ENCODE assay signal across 1 cellular context in the genomic region with DNA sequence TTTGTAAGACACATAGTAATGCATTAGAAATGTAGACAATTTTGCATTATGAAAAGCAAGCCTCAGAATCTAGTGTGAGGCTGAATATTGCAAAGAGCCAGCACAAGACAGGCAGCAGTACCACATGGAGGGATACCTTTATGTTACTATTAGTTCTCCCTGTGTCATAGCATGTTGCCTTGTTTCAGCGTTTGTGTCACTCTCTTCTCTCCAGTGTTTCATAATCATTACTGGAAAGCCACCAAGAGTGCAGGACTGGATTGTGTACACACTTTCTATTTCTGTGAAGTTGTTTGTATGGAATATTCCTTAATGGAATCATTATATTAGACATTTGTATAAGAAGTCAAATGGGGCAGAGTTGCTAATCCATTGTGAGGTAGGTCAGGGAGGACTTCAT.
TF ChIP-seq lines count a peak whose summit lies in the region.

No MANE protein-coding gene starts in this region.

TF ChIP-seq in HepG2, 621 proteins besides CTCF, POLR2A, EP300 and RAD21 (continued from another document):
- TF ChIP-seq, protein P1, sequence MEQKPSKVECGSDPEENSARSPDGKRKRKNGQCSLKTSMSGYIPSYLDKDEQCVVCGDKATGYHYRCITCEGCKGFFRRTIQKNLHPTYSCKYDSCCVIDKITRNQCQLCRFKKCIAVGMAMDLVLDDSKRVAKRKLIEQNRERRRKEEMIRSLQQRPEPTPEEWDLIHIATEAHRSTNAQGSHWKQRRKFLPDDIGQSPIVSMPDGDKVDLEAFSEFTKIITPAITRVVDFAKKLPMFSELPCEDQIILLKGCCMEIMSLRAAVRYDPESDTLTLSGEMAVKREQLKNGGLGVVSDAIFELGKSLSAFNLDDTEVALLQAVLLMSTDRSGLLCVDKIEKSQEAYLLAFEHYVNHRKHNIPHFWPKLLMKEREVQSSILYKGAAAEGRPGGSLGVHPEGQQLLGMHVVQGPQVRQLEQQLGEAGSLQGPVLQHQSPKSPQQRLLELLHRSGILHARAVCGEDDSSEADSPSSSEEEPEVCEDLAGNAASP (CRISPR knock-in tag; IDR thresholded peaks at IDR 0.05; ENCODE audit: borderline replicate concordance), result peak; percentile 14; the same call in 1 of the 2 replicates
- no peak for TF ChIP-seq CBX5 (CRISPR knock-in tag; IDR thresholded peaks at IDR 0.05; ENCODE audit: borderline replicate concordance)
- TF ChIP-seq SOX5 (CRISPR knock-in tag; IDR thresholded peaks at IDR 0.05; ENCODE audit: borderline replicate concordance), result peak; percentile 39; the same call in 1 of the 2 replicates
- no peak for TF ChIP-seq TOE1 (CRISPR knock-in tag; IDR thresholded peaks at IDR 0.05)
- TF ChIP-seq, protein P2, sequence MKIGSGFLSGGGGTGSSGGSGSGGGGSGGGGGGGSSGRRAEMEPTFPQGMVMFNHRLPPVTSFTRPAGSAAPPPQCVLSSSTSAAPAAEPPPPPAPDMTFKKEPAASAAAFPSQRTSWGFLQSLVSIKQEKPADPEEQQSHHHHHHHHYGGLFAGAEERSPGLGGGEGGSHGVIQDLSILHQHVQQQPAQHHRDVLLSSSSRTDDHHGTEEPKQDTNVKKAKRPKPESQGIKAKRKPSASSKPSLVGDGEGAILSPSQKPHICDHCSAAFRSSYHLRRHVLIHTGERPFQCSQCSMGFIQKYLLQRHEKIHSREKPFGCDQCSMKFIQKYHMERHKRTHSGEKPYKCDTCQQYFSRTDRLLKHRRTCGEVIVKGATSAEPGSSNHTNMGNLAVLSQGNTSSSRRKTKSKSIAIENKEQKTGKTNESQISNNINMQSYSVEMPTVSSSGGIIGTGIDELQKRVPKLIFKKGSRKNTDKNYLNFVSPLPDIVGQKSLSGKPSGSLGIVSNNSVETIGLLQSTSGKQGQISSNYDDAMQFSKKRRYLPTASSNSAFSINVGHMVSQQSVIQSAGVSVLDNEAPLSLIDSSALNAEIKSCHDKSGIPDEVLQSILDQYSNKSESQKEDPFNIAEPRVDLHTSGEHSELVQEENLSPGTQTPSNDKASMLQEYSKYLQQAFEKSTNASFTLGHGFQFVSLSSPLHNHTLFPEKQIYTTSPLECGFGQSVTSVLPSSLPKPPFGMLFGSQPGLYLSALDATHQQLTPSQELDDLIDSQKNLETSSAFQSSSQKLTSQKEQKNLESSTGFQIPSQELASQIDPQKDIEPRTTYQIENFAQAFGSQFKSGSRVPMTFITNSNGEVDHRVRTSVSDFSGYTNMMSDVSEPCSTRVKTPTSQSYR (CRISPR knock-in tag; IDR thresholded peaks at IDR 0.05; ENCODE audit: borderline replicate concordance), result no peak
- TF ChIP-seq, protein P3, sequence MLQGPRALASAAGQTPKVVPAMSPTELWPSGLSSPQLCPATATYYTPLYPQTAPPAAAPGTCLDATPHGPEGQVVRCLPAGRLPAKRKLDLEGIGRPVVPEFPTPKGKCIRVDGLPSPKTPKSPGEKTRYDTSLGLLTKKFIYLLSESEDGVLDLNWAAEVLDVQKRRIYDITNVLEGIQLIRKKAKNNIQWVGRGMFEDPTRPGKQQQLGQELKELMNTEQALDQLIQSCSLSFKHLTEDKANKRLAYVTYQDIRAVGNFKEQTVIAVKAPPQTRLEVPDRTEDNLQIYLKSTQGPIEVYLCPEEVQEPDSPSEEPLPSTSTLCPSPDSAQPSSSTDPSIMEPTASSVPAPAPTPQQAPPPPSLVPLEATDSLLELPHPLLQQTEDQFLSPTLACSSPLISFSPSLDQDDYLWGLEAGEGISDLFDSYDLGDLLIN (CRISPR knock-in tag; IDR thresholded peaks at IDR 0.05; ENCODE audit: borderline replicate concordance), result no peak
- peak; percentile 60 for TF ChIP-seq CEBPG (CRISPR knock-in tag; IDR thresholded peaks at IDR 0.05)
- TF ChIP-seq MEIS2 (CRISPR knock-in tag; IDR thresholded peaks at IDR 0.05), result no peak
- no peak for TF ChIP-seq ZNF703 (CRISPR knock-in tag; IDR thresholded peaks at IDR 0.05; ENCODE audit: borderline replicate concordance)
- TF ChIP-seq ZNF253 (CRISPR knock-in tag; IDR thresholded peaks at IDR 0.05; ENCODE audit: borderline replicate concordance), result no peak
- peak; percentile 29; the same call in 1 of the 2 replicates for TF ChIP-seq FOXK1 (CRISPR knock-in tag; IDR thresholded peaks at IDR 0.05; ENCODE audit: borderline replicate concordance, low read depth)
- TF ChIP-seq, protein P4, sequence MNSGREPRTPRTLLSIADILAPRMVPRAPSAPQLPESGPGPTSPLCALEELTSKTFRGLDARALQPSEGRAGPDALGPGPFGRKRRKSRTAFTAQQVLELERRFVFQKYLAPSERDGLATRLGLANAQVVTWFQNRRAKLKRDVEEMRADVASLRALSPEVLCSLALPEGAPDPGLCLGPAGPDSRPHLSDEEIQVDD (CRISPR knock-in tag; IDR thresholded peaks at IDR 0.05; ENCODE audit: borderline replicate concordance), result no peak
- TF ChIP-seq MBNL3 (CRISPR knock-in tag; conservative IDR thresholded peaks at IDR 0.05), result no peak
- TF ChIP-seq, protein P5, sequence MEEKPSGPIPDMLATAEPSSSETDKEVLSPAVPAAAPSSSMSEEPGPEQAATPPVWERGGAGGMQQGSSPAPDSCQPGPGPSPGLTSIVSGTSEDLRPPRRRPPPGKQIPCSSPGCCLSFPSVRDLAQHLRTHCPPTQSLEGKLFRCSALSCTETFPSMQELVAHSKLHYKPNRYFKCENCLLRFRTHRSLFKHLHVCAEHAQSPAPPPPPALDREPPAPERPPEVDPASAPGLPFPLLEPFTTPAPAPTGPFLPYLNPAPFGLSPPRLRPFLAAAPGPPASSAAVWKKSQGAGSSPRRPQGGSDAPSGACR (CRISPR knock-in tag; IDR thresholded peaks at IDR 0.05), result no peak
- TF ChIP-seq, protein P6, sequence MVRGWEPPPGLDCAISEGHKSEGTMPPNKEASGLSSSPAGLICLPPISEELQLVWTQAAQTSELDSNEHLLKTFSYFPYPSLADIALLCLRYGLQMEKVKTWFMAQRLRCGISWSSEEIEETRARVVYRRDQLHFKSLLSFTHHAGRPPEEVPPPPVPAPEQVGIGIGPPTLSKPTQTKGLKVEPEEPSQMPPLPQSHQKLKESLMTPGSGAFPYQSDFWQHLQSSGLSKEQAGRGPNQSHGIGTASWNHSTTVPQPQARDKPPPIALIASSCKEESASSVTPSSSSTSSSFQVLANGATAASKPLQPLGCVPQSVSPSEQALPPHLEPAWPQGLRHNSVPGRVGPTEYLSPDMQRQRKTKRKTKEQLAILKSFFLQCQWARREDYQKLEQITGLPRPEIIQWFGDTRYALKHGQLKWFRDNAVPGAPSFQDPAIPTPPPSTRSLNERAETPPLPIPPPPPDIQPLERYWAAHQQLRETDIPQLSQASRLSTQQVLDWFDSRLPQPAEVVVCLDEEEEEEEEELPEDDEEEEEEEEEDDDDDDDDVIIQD (CRISPR knock-in tag; IDR thresholded peaks at IDR 0.05; ENCODE audit: low read depth), result peak; percentile 19; the same call in 1 of the 2 replicates
- TF ChIP-seq ZNF263 (CRISPR knock-in tag; IDR thresholded peaks at IDR 0.05), result no peak
- TF ChIP-seq RFX3 (CRISPR knock-in tag; IDR thresholded peaks at IDR 0.05), result no peak
- TF ChIP-seq ZNF30 (CRISPR knock-in tag; IDR thresholded peaks at IDR 0.05), result no peak
- no peak for TF ChIP-seq FIP1L1 (IDR thresholded peaks at IDR 0.05; ENCODE audit: borderline replicate concordance, insufficient read depth, low read depth, low read length)
- TF ChIP-seq JUND (CRISPR knock-in tag; IDR thresholded peaks at IDR 0.05), result no peak
- no peak for TF ChIP-seq HNRNPL (IDR thresholded peaks at IDR 0.05; ENCODE audit: low read depth, low read length)
- peak; percentile 45; the same call in 1 of the 2 replicates for TF ChIP-seq NCOA2 (CRISPR knock-in tag; IDR thresholded peaks at IDR 0.05)
- TF ChIP-seq TOPORS (CRISPR knock-in tag; IDR thresholded peaks at IDR 0.05), result no peak
- TF ChIP-seq ZBTB8A (CRISPR knock-in tag; IDR thresholded peaks at IDR 0.05; ENCODE audit: borderline replicate concordance, low read depth), result no peak
- TF ChIP-seq PTBP1 (IDR thresholded peaks at IDR 0.05; ENCODE audit: low read depth, low read length, poor library complexity, severe bottlenecking), result no peak
- no peak for TF ChIP-seq POLR2G (IDR thresholded peaks at IDR 0.05; ENCODE audit: low read depth, low read length)
- TF ChIP-seq ARNT2 (CRISPR knock-in tag; IDR thresholded peaks at IDR 0.05; ENCODE audit: low read depth), result no peak
- TF ChIP-seq TAF1 (CRISPR knock-in tag; IDR thresholded peaks at IDR 0.05), result no peak
- TF ChIP-seq FOXP1 (IDR thresholded peaks at IDR 0.05), result no peak
- TF ChIP-seq FOXP1 (CRISPR knock-in tag; IDR thresholded peaks at IDR 0.05), result peak; percentile 30; the same call in 1 of the 2 replicates
- TF ChIP-seq ZSCAN21 (CRISPR knock-in tag; IDR thresholded peaks at IDR 0.05; ENCODE audit: borderline replicate concordance), result no peak
- no peak for TF ChIP-seq HNF4A (CRISPR knock-in tag; IDR thresholded peaks at IDR 0.05)
- TF ChIP-seq ZNF207 (IDR thresholded peaks at IDR 0.05; ENCODE audit: borderline replicate concordance), result no peak
- TF ChIP-seq EZH2 (conservative IDR thresholded peaks at IDR 0.05; ENCODE audit: low read depth, low read length), result no peak
- TF ChIP-seq NRL (CRISPR knock-in tag; IDR thresholded peaks at IDR 0.05; ENCODE audit: borderline replicate concordance), result no peak
- TF ChIP-seq ZNF790 (CRISPR knock-in tag; IDR thresholded peaks at IDR 0.05; ENCODE audit: borderline replicate concordance), result no peak
- no peak for TF ChIP-seq GTF3A (CRISPR knock-in tag; conservative IDR thresholded peaks at IDR 0.05)
- no peak for TF ChIP-seq POGZ (CRISPR knock-in tag; IDR thresholded peaks at IDR 0.05)
- peak; percentile 98 for TF ChIP-seq BCL6 (CRISPR knock-in tag; IDR thresholded peaks at IDR 0.05)
- TF ChIP-seq FOSL2 (CRISPR knock-in tag; IDR thresholded peaks at IDR 0.05), result peak; percentile 38; the same call in 1 of the 2 replicates
- TF ChIP-seq AGO1 (IDR thresholded peaks at IDR 0.05; ENCODE audit: low read depth, low read length, poor library complexity, severe bottlenecking), result no peak
- 0 out of 2 replicates have a peak, but pooled peaks have one; percentile 25 for TF ChIP-seq ZNF331 (CRISPR knock-in tag; IDR thresholded peaks at IDR 0.05)
- TF ChIP-seq ZNF562 (CRISPR knock-in tag; IDR thresholded peaks at IDR 0.05; ENCODE audit: borderline replicate concordance), result no peak
- peak; percentile 53 for TF ChIP-seq SAP130 (CRISPR knock-in tag; IDR thresholded peaks at IDR 0.05; ENCODE audit: low read depth)
- no peak for TF ChIP-seq ZNF775 (CRISPR knock-in tag; IDR thresholded peaks at IDR 0.05; ENCODE audit: borderline replicate concordance)
- no peak for TF ChIP-seq ATF1 (CRISPR knock-in tag; IDR thresholded peaks at IDR 0.05)
- no peak for TF ChIP-seq ZNF12 (CRISPR knock-in tag; IDR thresholded peaks at IDR 0.05)
- no peak for TF ChIP-seq ATF7 (IDR thresholded peaks at IDR 0.05)
- TF ChIP-seq ATF7 (CRISPR knock-in tag; IDR thresholded peaks at IDR 0.05), result no peak
- TF ChIP-seq, protein P7, sequence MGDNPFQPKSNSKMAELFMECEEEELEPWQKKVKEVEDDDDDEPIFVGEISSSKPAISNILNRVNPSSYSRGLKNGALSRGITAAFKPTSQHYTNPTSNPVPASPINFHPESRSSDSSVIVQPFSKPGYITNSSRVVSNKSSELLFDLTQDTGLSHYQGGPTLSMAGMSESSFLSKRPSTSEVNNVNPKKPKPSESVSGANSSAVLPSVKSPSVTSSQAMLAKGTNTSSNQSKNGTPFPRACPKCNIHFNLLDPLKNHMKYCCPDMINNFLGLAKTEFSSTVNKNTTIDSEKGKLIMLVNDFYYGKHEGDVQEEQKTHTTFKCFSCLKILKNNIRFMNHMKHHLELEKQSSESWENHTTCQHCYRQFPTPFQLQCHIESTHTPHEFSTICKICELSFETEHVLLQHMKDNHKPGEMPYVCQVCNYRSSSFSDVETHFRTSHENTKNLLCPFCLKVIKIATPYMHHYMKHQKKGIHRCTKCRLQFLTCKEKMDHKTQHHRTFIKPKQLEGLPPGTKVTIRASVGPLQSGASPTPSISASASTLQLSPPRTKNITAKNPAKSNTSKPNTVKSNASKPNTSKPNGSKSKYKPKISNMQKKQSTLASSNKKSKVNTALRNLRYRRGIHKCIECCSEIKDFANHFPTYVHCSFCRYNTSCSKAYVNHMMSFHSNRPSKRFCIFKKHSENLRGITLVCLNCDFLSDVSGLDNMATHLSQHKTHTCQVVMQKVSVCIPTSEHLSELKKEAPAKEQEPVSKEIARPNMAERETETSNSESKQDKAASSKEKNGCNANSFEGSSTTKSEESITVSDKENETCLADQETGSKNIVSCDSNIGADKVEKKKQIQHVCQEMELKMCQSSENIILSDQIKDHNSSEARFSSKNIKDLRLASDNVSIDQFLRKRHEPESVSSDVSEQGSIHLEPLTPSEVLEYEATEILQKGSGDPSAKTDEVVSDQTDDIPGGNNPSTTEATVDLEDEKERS (CRISPR knock-in tag; IDR thresholded peaks at IDR 0.05), result peak; percentile 41; the same call in 1 of the 2 replicates
- no peak for TF ChIP-seq ARID2 (CRISPR knock-in tag; IDR thresholded peaks at IDR 0.05; ENCODE audit: borderline replicate concordance)
- no peak for TF ChIP-seq ZNF563 (CRISPR knock-in tag; IDR thresholded peaks at IDR 0.05)
- TF ChIP-seq SOX13 (IDR thresholded peaks at IDR 0.05), result no peak
- TF ChIP-seq SOX13 (CRISPR knock-in tag; conservative IDR thresholded peaks at IDR 0.05 in 1 of 2, IDR thresholded peaks at IDR 0.05 in 1 of 2), result peak in 1 of 2 experiments; percentile 46; a peak in 1 of 4 replicates
- TF ChIP-seq SRSF1 (optimal IDR thresholded peaks at IDR 0.05; ENCODE audit: low read depth, low read length), result no peak
- no peak for TF ChIP-seq KDM1A (CRISPR knock-in tag; IDR thresholded peaks at IDR 0.05)
- TF ChIP-seq, protein P8, sequence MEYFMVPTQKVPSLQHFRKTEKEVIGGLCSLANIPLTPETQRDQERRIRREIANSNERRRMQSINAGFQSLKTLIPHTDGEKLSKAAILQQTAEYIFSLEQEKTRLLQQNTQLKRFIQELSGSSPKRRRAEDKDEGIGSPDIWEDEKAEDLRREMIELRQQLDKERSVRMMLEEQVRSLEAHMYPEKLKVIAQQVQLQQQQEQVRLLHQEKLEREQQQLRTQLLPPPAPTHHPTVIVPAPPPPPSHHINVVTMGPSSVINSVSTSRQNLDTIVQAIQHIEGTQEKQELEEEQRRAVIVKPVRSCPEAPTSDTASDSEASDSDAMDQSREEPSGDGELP (IDR thresholded peaks at IDR 0.05; ENCODE audit: borderline replicate concordance, low read depth), result no peak
- TF ChIP-seq ZC3H13 (CRISPR knock-in tag; IDR thresholded peaks at IDR 0.05), result no peak
- TF ChIP-seq RFX1 (IDR thresholded peaks at IDR 0.05), result no peak
- peak; percentile 74; the same call in 1 of the 2 replicates for TF ChIP-seq HMG20A (CRISPR knock-in tag; IDR thresholded peaks at IDR 0.05; ENCODE audit: borderline replicate concordance)
- TF ChIP-seq ZNF644 (CRISPR knock-in tag; IDR thresholded peaks at IDR 0.05; ENCODE audit: low read depth), result 0 out of 2 replicates have a peak, but pooled peaks have one; percentile 23
